8 cellular contexts compared by ENCODE assay signal in genomic region chr3:81816473-81817260, GRCh38. TPM values are rescaled to one million over a fixed set of nuclear protein-coding genes. Genes with fewer than 3 reads are reported as not detected.
DNase-seq lines count a peak whose midpoint lies in the region; ATAC-seq and TF ChIP-seq lines count a peak whose summit lies in the region.

No MANE protein-coding gene starts in this region.

- TF ChIP-seq POLR2A in transverse colon (IDR thresholded peaks at IDR 0.05): no peak

- no peak overlapping the region for H3K27ac ChIP-seq in transverse colon

- ATAC-seq in GM21447 (IDR thresholded peaks at IDR 0.05; ENCODE audit: unreplicated experiment) (peak; percentile 98), HG03571 (IDR thresholded peaks at IDR 0.05; ENCODE audit: unreplicated experiment) (peak; percentile 99)

- 39 to 42% methylated on average over 7 to 8 of the region's 8 CpGs for WGBS in transverse colon (ENCODE audit: low coverage in 1 of 2), 2 donors

- H3K36me3 ChIP-seq in kidney epithelial cell (ENCODE audit: control insufficient read depth, insufficient read depth, low read length) (no peaks in the 10 kb centered on the region), transverse colon (no peaks in the 10 kb centered on the region)

- H3K27me3 ChIP-seq in kidney epithelial cell (ENCODE audit: control insufficient read depth, insufficient read depth, low read length): no peaks in the 10 kb centered on the region
- H3K27me3 ChIP-seq in transverse colon: no peaks in the 10 kb centered on the region

- in situ Hi-C loops in transverse colon (cut with MboI; ENCODE audit: low pct_ligation_motif_present in 1 of 4, low pct_unique_long_range_greater_than_20kb in 1 of 4, low sequenced_read_pairs in 3 of 4): no loop called here

- peak; percentile 74 for DNase-seq in GM12864 (ENCODE audit: low read depth)
- DNase-seq in kidney epithelial cell (ENCODE audit: low read depth): peak; percentile 77
- no peak for DNase-seq in NCI-H1048 (lab: John Stamatoyannopoulos, UW)
- DNase-seq in SK-N-DZ (ENCODE audit: low spot score): no peak
- DNase-seq in activated CD4-positive, CD25-positive, alpha-beta regulatory T cell treated with anti-CD3 and anti-CD28 coated beads, Interleukin-2, amount 50 U/mL, for 72 hours: no peak
- no peak for DNase-seq in transverse colon

- intact Hi-C loops in transverse colon (cut with DNase I; ENCODE audit: low total_unique reads): no loop called here

- TF ChIP-seq EP300 in transverse colon (IDR thresholded peaks at IDR 0.05; ENCODE audit: low read depth): no peak

- no peaks in the 10 kb centered on the region for H3K9me3 ChIP-seq in transverse colon

- no peak for TF ChIP-seq CTCF in GM12864 (IDR thresholded peaks at IDR 0.05; ENCODE audit: low read depth, low read length, missing control alignments)
- no peak for TF ChIP-seq CTCF in kidney epithelial cell (IDR thresholded peaks at IDR 0.05; ENCODE audit: insufficient read depth, low read length, poor library complexity, severe bottlenecking)
- TF ChIP-seq CTCF in transverse colon (IDR thresholded peaks at IDR 0.05): no peak

- H3K4me1 ChIP-seq in transverse colon: no peaks in the 10 kb centered on the region

- no peak overlapping the region for H3K4me3 ChIP-seq in GM12864 (ENCODE audit: low read depth, low read length)
- no peak overlapping the region for H3K4me3 ChIP-seq in kidney epithelial cell (ENCODE audit: low read depth, low read length)
- no peak overlapping the region for H3K4me3 ChIP-seq in transverse colon

RNA-seq across cellular contexts. Expression of gene GBE1, which starts 55.2 kb away (rescaled TPM):
- total RNA-seq in kidney epithelial cell (27.6 and 30.8 TPM in 2 replicates), transverse colon (10 to 100 TPM in 3 of 4 donors, 1 to 10 TPM in 1; 3.0 to 24.3 (median 16.7) TPM)
- 3.8 and 4.7 TPM in 2 replicates for polyA plus RNA-seq in SK-N-DZ (2014; cell fraction: cytosol; rRNA removed)
- polyA plus RNA-seq in SK-N-DZ (2014; cell fraction: nucleus; rRNA removed): 2.0 and 4.1 TPM in 2 replicates

Comparison
In these comparisons a context has a peak if more than half of its experiments do, and no peak if none do; other contexts are left out.
1. DNase-seq: peak in GM12864 (single experiment) and kidney epithelial cell (single experiment); none in NCI-H1048 (single experiment), SK-N-DZ (single experiment), activated CD4-positive, CD25-positive, alpha-beta regulatory T cell treated with anti-CD3 and anti-CD28 coated beads, Interleukin-2, amount 50 U/mL, for 72 hours (single experiment) and transverse colon (single experiment).